In the genomic region with DNA sequence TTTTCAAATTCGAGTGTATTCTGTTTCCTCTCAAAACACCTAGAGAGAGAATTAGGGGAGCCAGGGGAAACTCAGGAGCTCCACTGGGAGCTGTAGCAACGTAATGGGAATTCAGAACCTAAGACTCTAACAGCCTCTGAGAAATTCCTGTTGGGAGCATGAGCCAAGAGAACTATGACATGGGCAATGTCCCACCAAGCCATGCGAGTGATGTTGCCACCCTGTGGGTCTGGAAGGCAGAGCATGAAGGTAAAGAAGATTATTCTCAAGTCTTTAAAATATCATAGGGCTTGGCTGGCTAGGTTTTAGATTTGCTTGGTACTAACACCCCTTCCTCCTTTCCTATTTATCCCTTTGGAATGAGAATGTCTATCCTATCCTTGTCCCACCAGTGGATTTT, we compare ENCODE assay signal across 3 cellular contexts.
TF ChIP-seq lines count a peak whose summit lies in the region.

No MANE protein-coding gene starts in this region.

TF ChIP-seq in GM23338, 12 proteins besides CTCF, POLR2A, EP300 and RAD21 (continues in another document):
- TF ChIP-seq STAT1 (IDR thresholded peaks at IDR 0.05; ENCODE audit: unreplicated experiment), result no peak
- TF ChIP-seq, protein P1, sequence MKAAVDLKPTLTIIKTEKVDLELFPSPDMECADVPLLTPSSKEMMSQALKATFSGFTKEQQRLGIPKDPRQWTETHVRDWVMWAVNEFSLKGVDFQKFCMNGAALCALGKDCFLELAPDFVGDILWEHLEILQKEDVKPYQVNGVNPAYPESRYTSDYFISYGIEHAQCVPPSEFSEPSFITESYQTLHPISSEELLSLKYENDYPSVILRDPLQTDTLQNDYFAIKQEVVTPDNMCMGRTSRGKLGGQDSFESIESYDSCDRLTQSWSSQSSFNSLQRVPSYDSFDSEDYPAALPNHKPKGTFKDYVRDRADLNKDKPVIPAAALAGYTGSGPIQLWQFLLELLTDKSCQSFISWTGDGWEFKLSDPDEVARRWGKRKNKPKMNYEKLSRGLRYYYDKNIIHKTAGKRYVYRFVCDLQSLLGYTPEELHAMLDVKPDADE (IDR thresholded peaks at IDR 0.05), result no peak
- no peak for TF ChIP-seq JUNB (IDR thresholded peaks at IDR 0.05; ENCODE audit: unreplicated experiment)
- no peak for TF ChIP-seq POLR2AphosphoS5 (IDR thresholded peaks at IDR 0.05; ENCODE audit: low read depth)
- no peak for TF ChIP-seq EZH2phosphoT487 (IDR thresholded peaks at IDR 0.05; ENCODE audit: unreplicated experiment)
- no peak for TF ChIP-seq NANOG (IDR thresholded peaks at IDR 0.05; ENCODE audit: borderline replicate concordance)
- TF ChIP-seq CREB1 (CRISPR knock-in tag; IDR thresholded peaks at IDR 0.05; ENCODE audit: low read depth), result no peak
- no peak for TF ChIP-seq ZNF331 (CRISPR knock-in tag; IDR thresholded peaks at IDR 0.05; ENCODE audit: low read depth)
- TF ChIP-seq, protein P2, sequence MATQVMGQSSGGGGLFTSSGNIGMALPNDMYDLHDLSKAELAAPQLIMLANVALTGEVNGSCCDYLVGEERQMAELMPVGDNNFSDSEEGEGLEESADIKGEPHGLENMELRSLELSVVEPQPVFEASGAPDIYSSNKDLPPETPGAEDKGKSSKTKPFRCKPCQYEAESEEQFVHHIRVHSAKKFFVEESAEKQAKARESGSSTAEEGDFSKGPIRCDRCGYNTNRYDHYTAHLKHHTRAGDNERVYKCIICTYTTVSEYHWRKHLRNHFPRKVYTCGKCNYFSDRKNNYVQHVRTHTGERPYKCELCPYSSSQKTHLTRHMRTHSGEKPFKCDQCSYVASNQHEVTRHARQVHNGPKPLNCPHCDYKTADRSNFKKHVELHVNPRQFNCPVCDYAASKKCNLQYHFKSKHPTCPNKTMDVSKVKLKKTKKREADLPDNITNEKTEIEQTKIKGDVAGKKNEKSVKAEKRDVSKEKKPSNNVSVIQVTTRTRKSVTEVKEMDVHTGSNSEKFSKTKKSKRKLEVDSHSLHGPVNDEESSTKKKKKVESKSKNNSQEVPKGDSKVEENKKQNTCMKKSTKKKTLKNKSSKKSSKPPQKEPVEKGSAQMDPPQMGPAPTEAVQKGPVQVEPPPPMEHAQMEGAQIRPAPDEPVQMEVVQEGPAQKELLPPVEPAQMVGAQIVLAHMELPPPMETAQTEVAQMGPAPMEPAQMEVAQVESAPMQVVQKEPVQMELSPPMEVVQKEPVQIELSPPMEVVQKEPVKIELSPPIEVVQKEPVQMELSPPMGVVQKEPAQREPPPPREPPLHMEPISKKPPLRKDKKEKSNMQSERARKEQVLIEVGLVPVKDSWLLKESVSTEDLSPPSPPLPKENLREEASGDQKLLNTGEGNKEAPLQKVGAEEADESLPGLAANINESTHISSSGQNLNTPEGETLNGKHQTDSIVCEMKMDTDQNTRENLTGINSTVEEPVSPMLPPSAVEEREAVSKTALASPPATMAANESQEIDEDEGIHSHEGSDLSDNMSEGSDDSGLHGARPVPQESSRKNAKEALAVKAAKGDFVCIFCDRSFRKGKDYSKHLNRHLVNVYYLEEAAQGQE (IDR thresholded peaks at IDR 0.05; ENCODE audit: unreplicated experiment), result no peak
- TF ChIP-seq ZNF114 (CRISPR knock-in tag; IDR thresholded peaks at IDR 0.05), result no peak

TF ChIP-seq in K562, 482 proteins besides CTCF, POLR2A, EP300 and RAD21:
- no peak for TF ChIP-seq RBM39 (optimal IDR thresholded peaks at IDR 0.05; ENCODE audit: low read depth, low read length)
- TF ChIP-seq EGR1 (conservative IDR thresholded peaks at IDR 0.05), result no peak

TF ChIP-seq in HepG2, 621 proteins besides CTCF, POLR2A, EP300 and RAD21:
- TF ChIP-seq MAX (IDR thresholded peaks at IDR 0.05), result no peak
- no peak for TF ChIP-seq SRSF1 (optimal IDR thresholded peaks at IDR 0.05; ENCODE audit: low read depth, low read length)
- TF ChIP-seq RAD51 (IDR thresholded peaks at IDR 0.05; ENCODE audit: borderline replicate concordance), result no peak
- no peak for TF ChIP-seq KLF6 (CRISPR knock-in tag; IDR thresholded peaks at IDR 0.05)
- no peak for TF ChIP-seq RXRA (CRISPR knock-in tag; IDR thresholded peaks at IDR 0.05)
- no peak for TF ChIP-seq SALL1 (CRISPR knock-in tag; IDR thresholded peaks at IDR 0.05)
- no peak for TF ChIP-seq ZNF549 (CRISPR knock-in tag; IDR thresholded peaks at IDR 0.05)
- TF ChIP-seq, protein P3, sequence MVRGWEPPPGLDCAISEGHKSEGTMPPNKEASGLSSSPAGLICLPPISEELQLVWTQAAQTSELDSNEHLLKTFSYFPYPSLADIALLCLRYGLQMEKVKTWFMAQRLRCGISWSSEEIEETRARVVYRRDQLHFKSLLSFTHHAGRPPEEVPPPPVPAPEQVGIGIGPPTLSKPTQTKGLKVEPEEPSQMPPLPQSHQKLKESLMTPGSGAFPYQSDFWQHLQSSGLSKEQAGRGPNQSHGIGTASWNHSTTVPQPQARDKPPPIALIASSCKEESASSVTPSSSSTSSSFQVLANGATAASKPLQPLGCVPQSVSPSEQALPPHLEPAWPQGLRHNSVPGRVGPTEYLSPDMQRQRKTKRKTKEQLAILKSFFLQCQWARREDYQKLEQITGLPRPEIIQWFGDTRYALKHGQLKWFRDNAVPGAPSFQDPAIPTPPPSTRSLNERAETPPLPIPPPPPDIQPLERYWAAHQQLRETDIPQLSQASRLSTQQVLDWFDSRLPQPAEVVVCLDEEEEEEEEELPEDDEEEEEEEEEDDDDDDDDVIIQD (CRISPR knock-in tag; IDR thresholded peaks at IDR 0.05; ENCODE audit: low read depth), result no peak
- TF ChIP-seq ZMYM3 (CRISPR knock-in tag; IDR thresholded peaks at IDR 0.05), result no peak
- TF ChIP-seq ZNF644 (CRISPR knock-in tag; IDR thresholded peaks at IDR 0.05; ENCODE audit: low read depth), result no peak
- no peak for TF ChIP-seq MYNN (CRISPR knock-in tag; IDR thresholded peaks at IDR 0.05; ENCODE audit: low read depth)
- no peak for TF ChIP-seq HMG20B (CRISPR knock-in tag; conservative IDR thresholded peaks at IDR 0.05)
- TF ChIP-seq, protein P4, sequence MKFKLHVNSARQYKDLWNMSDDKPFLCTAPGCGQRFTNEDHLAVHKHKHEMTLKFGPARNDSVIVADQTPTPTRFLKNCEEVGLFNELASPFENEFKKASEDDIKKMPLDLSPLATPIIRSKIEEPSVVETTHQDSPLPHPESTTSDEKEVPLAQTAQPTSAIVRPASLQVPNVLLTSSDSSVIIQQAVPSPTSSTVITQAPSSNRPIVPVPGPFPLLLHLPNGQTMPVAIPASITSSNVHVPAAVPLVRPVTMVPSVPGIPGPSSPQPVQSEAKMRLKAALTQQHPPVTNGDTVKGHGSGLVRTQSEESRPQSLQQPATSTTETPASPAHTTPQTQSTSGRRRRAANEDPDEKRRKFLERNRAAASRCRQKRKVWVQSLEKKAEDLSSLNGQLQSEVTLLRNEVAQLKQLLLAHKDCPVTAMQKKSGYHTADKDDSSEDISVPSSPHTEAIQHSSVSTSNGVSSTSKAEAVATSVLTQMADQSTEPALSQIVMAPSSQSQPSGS (CRISPR knock-in tag; IDR thresholded peaks at IDR 0.05), result no peak
- TF ChIP-seq YY1 (IDR thresholded peaks at IDR 0.05; ENCODE audit: insufficient read depth, insufficient replicate concordance, low read depth, low read length), result no peak
- TF ChIP-seq AGO2 (optimal IDR thresholded peaks at IDR 0.05; ENCODE audit: low read depth, low read length), result no peak
